Comparison of ENCODE assay signal across 8 cellular contexts in genomic region chr12:104958946-104959841, GRCh38. TPM values are rescaled to one million over a fixed set of nuclear protein-coding genes. Genes with fewer than 3 reads are reported as not detected.
DNase-seq lines count a peak whose midpoint lies in the region; ATAC-seq, FAIRE-seq and TF ChIP-seq lines count a peak whose summit lies in the region.

No MANE protein-coding gene starts in this region.

- no peak; the same call in 1 of the 2 replicates for TF ChIP-seq EP300 in Ishikawa (IDR thresholded peaks at IDR 0.05; ENCODE audit: borderline replicate concordance)

- TF ChIP-seq POLR2A in adrenal gland (IDR thresholded peaks at IDR 0.05), result no peak

- intact Hi-C loops in adrenal gland (cut with DNase I) (no loop called here), left colon (cut with DNase I, micrococcal nuclease) (no loop called here)

- ATAC-seq in left colon, result peak; percentile 50
- no peak for ATAC-seq in thoracic aorta (ENCODE audit: insufficient number of reproducible peaks, low FRiP score, low read depth)
- ATAC-seq in HG02870 (IDR thresholded peaks at IDR 0.05; ENCODE audit: unreplicated experiment), result no peak
- ATAC-seq in GM18502 (IDR thresholded peaks at IDR 0.05; ENCODE audit: poor library complexity, unreplicated experiment), result no peak

- WGBS in adrenal gland, 4 donors, result 29 to 46% (median 38%) methylated on average over 12 of the region's 12 CpGs

- H3K4me3 ChIP-seq in adrenal gland, result peak overlapping the region in 2 of 4 donors; percentile 48 to 97
- peak overlapping the region; percentile 86 for H3K4me3 ChIP-seq in thoracic aorta

- H3K4me1 ChIP-seq in adrenal gland (replicated peaks in 1 of 2) (peaks cover 14 to 21% of the 10 kb centered on the region in 2 donors), thoracic aorta (ENCODE audit: control insufficient read depth in 1 of 2, low read depth in 2 of 2) (peaks cover 0 to 35% of the 10 kb centered on the region in 2 donors)

- no peak for FAIRE-seq in HTR-8/SVneo (lab: Jason Lieb, UNC)

- H3K9me3 ChIP-seq in adrenal gland (replicated peaks in 1 of 3) (no peaks in the 10 kb centered on the region), thoracic aorta (no peaks in the 10 kb centered on the region)

- TF ChIP-seq RAD21 in Ishikawa (IDR thresholded peaks at IDR 0.05; ENCODE audit: low read depth), result no peak

- H3K36me3 ChIP-seq in adrenal gland (replicated peaks in 1 of 2), result no peaks in the 10 kb centered on the region
- H3K36me3 ChIP-seq in thoracic aorta, result no peaks in the 10 kb centered on the region

- H3K27ac ChIP-seq in adrenal gland (peak overlapping the region; percentile 51 to 98 (median 89)), thoracic aorta (peak overlapping the region; percentile 90 to 92)

- H3K27me3 ChIP-seq in adrenal gland, result no peaks in the 10 kb centered on the region
- no peaks in the 10 kb centered on the region for H3K27me3 ChIP-seq in thoracic aorta (replicated peaks; ENCODE audit: insufficient read depth)

- DNase-seq in COLO668 (lab: John Stamatoyannopoulos, UW; ENCODE audit: unreplicated experiment) (peak; percentile 41), adrenal gland (peak; percentile 41 to 72 (median 64)), left colon (no peak), thoracic aorta (ENCODE audit: low spot score) (no peak), HTR-8/SVneo (ENCODE audit: insufficient read length, low spot score) (no peak)

- TF ChIP-seq CTCF in adrenal gland (IDR thresholded peaks at IDR 0.05) (no peak), thoracic aorta (IDR thresholded peaks at IDR 0.05) (no peak)

TF ChIP-seq in Ishikawa, 13 proteins besides CTCF, POLR2A, EP300 and RAD21:
- TF ChIP-seq TEAD4 (IDR thresholded peaks at IDR 0.05) (peak; percentile 37; the same call in 1 of the 2 replicates), YY1 (IDR thresholded peaks at IDR 0.05; ENCODE audit: low read depth) (no peak), EGR1 (IDR thresholded peaks at IDR 0.05) (no peak), TCF12 (IDR thresholded peaks at IDR 0.05; ENCODE audit: low read depth) (0 out of 2 replicates have a peak, but pooled peaks have one; percentile 1), REST (IDR thresholded peaks at IDR 0.05; ENCODE audit: low read depth) (no peak)

RNA-seq across cellular contexts. Expression of gene SLC41A2, which starts 1.1 kb away (rescaled TPM):
- total RNA-seq in adrenal gland, result 10 to 100 TPM; 23.1 to 54.7 (median 37.3) TPM
- 10 to 100 TPM in 1 of 3 donors, 1 to 10 TPM in 2; 3.0 to 33.9 (median 6.4) TPM for polyA plus RNA-seq in adrenal gland
- 10 to 100 TPM; 91.5 to 99.9 TPM for total RNA-seq in left colon
- 100 to 1,000 TPM in 1 of 2 donors, 10 to 100 TPM in 1; 67.1 to 165 TPM for total RNA-seq in thoracic aorta

RNA-seq across cellular contexts. Expression of gene NOPCHAP1, which starts 26.9 kb away (rescaled TPM):
- total RNA-seq in adrenal gland, result 10 to 100 TPM in 4 of 8 donors, 1 to 10 TPM in 4; 1.4 to 12.2 (median 7.2) TPM
- polyA plus RNA-seq in adrenal gland, result 10 to 100 TPM in 1 of 3 donors, 1 to 10 TPM in 2; 6.3 to 10.7 (median 9.7) TPM
- 10 to 100 TPM; 14.8 to 15.0 TPM for total RNA-seq in left colon
- total RNA-seq in thoracic aorta, result 1 to 10 TPM; 2.0 to 3.5 TPM

Comparison
In these comparisons a context has a peak if more than half of its experiments do, and no peak if none do; other contexts are left out.
1. DNase-seq: peak in COLO668 (single experiment) and adrenal gland (7 of 7); none in left colon (0 of 2), thoracic aorta (single experiment) and HTR-8/SVneo (single experiment).